In the genomic region with DNA sequence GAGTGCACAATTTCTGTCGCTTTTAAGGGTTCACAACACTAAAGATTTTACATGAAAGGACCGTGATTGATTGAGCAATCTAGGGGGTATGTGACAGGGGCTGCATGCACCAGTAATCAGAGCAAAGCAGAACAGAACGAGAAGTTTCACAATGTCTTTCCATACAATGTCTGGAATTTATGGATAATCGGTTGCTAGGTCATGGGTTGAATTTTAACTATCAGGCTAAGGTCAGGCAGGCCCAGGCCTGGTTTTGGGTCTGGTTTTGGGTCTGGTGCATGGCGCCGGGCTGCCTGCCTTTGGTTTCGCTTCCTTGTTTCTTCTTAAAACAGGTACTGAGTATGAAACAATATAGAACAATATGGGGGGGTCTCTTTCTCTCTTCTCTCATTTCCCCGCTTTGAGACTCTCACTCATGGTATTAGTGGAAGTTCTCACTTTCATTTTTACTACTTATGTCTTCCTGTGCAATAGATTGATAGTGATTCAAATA, we compare ENCODE assay signal across 11 cellular contexts. TPM values are rescaled to one million over a fixed set of nuclear protein-coding genes. Genes with fewer than 3 reads are reported as not detected.
A peak's percentile ranks its signal among the peaks of the same experiment; 100 is the strongest.
DNase-seq lines count a peak whose midpoint lies in the region; ATAC-seq, FAIRE-seq and TF ChIP-seq lines count a peak whose summit lies in the region.
"Not testable (repeated sequence)": the region's sequence is repeated elsewhere in the genome, so short reads cannot be mapped to it uniquely, and the experiment has no call there.
"Had no signal": no experiment of that assay in that cellular context is flagged by ENCODE, and none has a peak within 500 bp of the region (broad histone marks: within the 10 kb centered on the region; RNA-seq: fewer than 3 reads in every experiment).

No MANE protein-coding gene starts in this region.

- H3K9ac ChIP-seq in SU-DHL-6 (ENCODE audit: low read length), result peak overlapping the region; percentile 92
- H3K9ac ChIP-seq in K562 (ENCODE audit: insufficient read depth in 1 of 2, low read depth in 2 of 2, low read length in 2 of 2); parathyroid adenoma: not testable (repeated sequence)

- not testable (repeated sequence) for H3K9me3 ChIP-seq in SU-DHL-6 (ENCODE audit: insufficient read depth, low read length); K562 (replicated peaks; ENCODE audit: control insufficient read depth, insufficient read depth, low read depth, low read length); parathyroid adenoma (ENCODE audit: control insufficient read depth, low read length); upper lobe of right lung

- BruUV-seq in K562 (replicated peaks; lab: Mats Ljungman, UMichigan), result not testable (repeated sequence)

- not testable (repeated sequence) for TF ChIP-seq RAD21 in K562 (CRISPR knock-in tag; conservative IDR thresholded peaks at IDR 0.05 in 1 of 2, IDR thresholded peaks at IDR 0.05 in 1 of 2)

- H2AFZ ChIP-seq in SU-DHL-6 (ENCODE audit: low read depth, low read length, severe bottlenecking), result peak overlapping the region; percentile 3
- H2AFZ ChIP-seq in K562 (ENCODE audit: low read depth, low read length); parathyroid adenoma: not testable (repeated sequence)

- H3K4me1 ChIP-seq in K562 (replicated peaks in 1 of 2; ENCODE audit: control insufficient read depth in 2 of 2, insufficient read depth in 2 of 2, low read length in 2 of 2), result peaks cover 8 to 10% of the 10 kb centered on the region in 2 experiments; a peak in 3 of 5 replicates
- H3K4me1 ChIP-seq in parathyroid adenoma, upper lobe of right lung: not testable (repeated sequence)

- CTCF ChIA-PET in K562 (lab: Yijun Ruan, JAX; ENCODE audit: low intra/inter-chr PET ratio), result not testable (repeated sequence)

- peak overlapping the region; percentile 49 to 83 (median 81) for H3K4me3 Mint-ChIP-seq in IgD-negative memory B cell
- H3K4me3 Mint-ChIP-seq in activated T-cell treated with anti-CD3 and anti-CD28 coated beads, Interleukin-2, amount 50 U/mL, for 24 hours, result peak overlapping the region; percentile 52

- TF ChIP-seq EP300 in K562 (IDR thresholded peaks at IDR 0.05; ENCODE audit: low read length), result not testable (repeated sequence)

- H3F3A ChIP-seq in SU-DHL-6 (ENCODE audit: insufficient read depth), result peaks cover 56% of the 10 kb centered on the region

- not testable (repeated sequence) for H3K9me2 ChIP-seq in SU-DHL-6 (replicated peaks; ENCODE audit: insufficient read depth, low read length)

- H3K79me2 ChIP-seq in SU-DHL-6 (ENCODE audit: insufficient read depth, low read length), result peaks cover 22% of the 10 kb centered on the region
- H3K79me2 ChIP-seq in K562 (ENCODE audit: control insufficient read depth, insufficient read depth, low read length); parathyroid adenoma: not testable (repeated sequence)

- TF ChIP-seq CTCF in GM12865 (IDR thresholded peaks at IDR 0.05; ENCODE audit: insufficient read depth, low read depth, low read length, missing control alignments); GM20000 (IDR thresholded peaks at IDR 0.05; ENCODE audit: extremely low read depth, missing control alignments); SU-DHL-6 (IDR thresholded peaks at IDR 0.05; ENCODE audit: insufficient read depth, low read length, poor library complexity, severe bottlenecking); K562 (IDR thresholded peaks at IDR 0.05 in 2 of 3, conservative IDR thresholded peaks at IDR 0.05 in 1 of 3; ENCODE audit: insufficient read depth in 2 of 3, low read depth in 1 of 3, low read length in 3 of 3); parathyroid adenoma (IDR thresholded peaks at IDR 0.05); upper lobe of right lung (IDR thresholded peaks at IDR 0.05): not testable (repeated sequence)

- ATAC-seq in K562, upper lobe of right lung: not testable (repeated sequence)

- H3K27me3 ChIP-seq in SU-DHL-6 (ENCODE audit: low read length); K562 (ENCODE audit: control insufficient read depth in 2 of 2, insufficient read depth in 2 of 2, low read length in 2 of 2); parathyroid adenoma (ENCODE audit: control insufficient read depth, insufficient read depth, low read length); upper lobe of right lung: not testable (repeated sequence)

- intact Hi-C loops in K562 (cut with micrococcal nuclease), result loop anchor here (5.0 kb wide), 1 partner anchor 85 kb away; no protein-coding TSS in a partner anchor
- intact Hi-C loops in upper lobe of right lung (cut with DNase I), result not testable (repeated sequence)

- H3K4me2 ChIP-seq in SU-DHL-6 (ENCODE audit: low read depth, low read length, poor library complexity, severe bottlenecking), result peak overlapping the region; percentile 76
- not testable (repeated sequence) for H3K4me2 ChIP-seq in K562 (ENCODE audit: insufficient read depth, low read length)
- H3K4me2 ChIP-seq in parathyroid adenoma (ENCODE audit: low read length), result peak overlapping the region; percentile 51

- POLR2A ChIA-PET in K562 (lab: Yijun Ruan, JAX), result interaction anchor here (0.7 to 1.1 kb wide), 3 partner anchors 10 to 28 kb away, joined by 3 to 4 read pairs (median 3); partner anchors contain the start of gene KCNC3

- H3K4me3 ChIP-seq in GM12865 (ENCODE audit: low read depth, low read length); K562; parathyroid adenoma (ENCODE audit: low read depth, low read length); upper lobe of right lung: not testable (repeated sequence)
- H3K4me3 ChIP-seq in SU-DHL-6 (ENCODE audit: insufficient read depth, low read length, poor library complexity, severe bottlenecking), result peak overlapping the region; percentile 9

- not testable (repeated sequence) for H3K36me3 ChIP-seq in SU-DHL-6 (ENCODE audit: low read length); K562 (ENCODE audit: control insufficient read depth, insufficient read depth, low read length); parathyroid adenoma (ENCODE audit: control insufficient read depth, insufficient read depth, low read length); upper lobe of right lung

- FAIRE-seq in K562 (lab: Jason Lieb, UNC), result not testable (repeated sequence)

- not testable (repeated sequence) for TF ChIP-seq POLR2A in K562 (conservative IDR thresholded peaks at IDR 0.05)

- in situ Hi-C loops in K562 (cut with MboI), result not testable (repeated sequence)

- H3K9me3 Mint-ChIP-seq in IgD-negative memory B cell; activated T-cell treated with anti-CD3 and anti-CD28 coated beads, Interleukin-2, amount 50 U/mL, for 24 hours: not testable (repeated sequence)

- not testable (repeated sequence) for H3K9me1 ChIP-seq in K562 (ENCODE audit: control insufficient read depth, insufficient read depth, low read length)

- DNase-seq in GM12865 (ENCODE audit: low read depth) (peak; percentile 88), GM20000 (ENCODE audit: low spot score) (peak; percentile 16), upper lobe of right lung (peak; percentile 53)
- peak; percentile 59 for DNase-seq in activated T-cell treated with anti-CD3 and anti-CD28 coated beads, Interleukin-2, amount 50 U/mL, for 24 hours
- DNase-seq in K562 (ENCODE audit: extremely low read depth in 1 of 4, low spot score in 3 of 4), result not testable (repeated sequence)

- H4K20me1 ChIP-seq in SU-DHL-6 (ENCODE audit: low read depth, low read length); K562 (replicated peaks; ENCODE audit: control insufficient read depth, insufficient read depth, low read length): not testable (repeated sequence)

- H3K27ac ChIP-seq in SU-DHL-6 (ENCODE audit: low read depth, low read length) (peak overlapping the region; percentile 97), parathyroid adenoma (peak overlapping the region; percentile 52)
- H3K27ac ChIP-seq in K562 (ENCODE audit: extremely low read depth, low read depth, low read length); upper lobe of right lung: not testable (repeated sequence)

- peak overlapping the region; percentile 76 to 95 (median 90) for H3K27ac Mint-ChIP-seq in IgD-negative memory B cell
- peak overlapping the region; percentile 89 for H3K27ac Mint-ChIP-seq in activated T-cell treated with anti-CD3 and anti-CD28 coated beads, Interleukin-2, amount 50 U/mL, for 24 hours

- peaks cover 11 to 46% (median 28%) of the 10 kb centered on the region in 3 donors for H3K4me1 Mint-ChIP-seq in IgD-negative memory B cell
- peaks cover 48% of the 10 kb centered on the region for H3K4me1 Mint-ChIP-seq in activated T-cell treated with anti-CD3 and anti-CD28 coated beads, Interleukin-2, amount 50 U/mL, for 24 hours (ENCODE audit: low read depth)

- H3K36me3 Mint-ChIP-seq in IgD-negative memory B cell, result not testable (repeated sequence)
- H3K36me3 Mint-ChIP-seq in activated T-cell treated with anti-CD3 and anti-CD28 coated beads, Interleukin-2, amount 50 U/mL, for 24 hours (ENCODE audit: low read depth), result peaks cover 13% of the 10 kb centered on the region

- WGBS in K562 (ENCODE audit: insufficient coverage, low coverage, missing lambda C conversion rate), result 59% methylated on average over 8 of the region's 8 CpGs

- not testable (repeated sequence) for H3K27me3 Mint-ChIP-seq in IgD-negative memory B cell; activated T-cell treated with anti-CD3 and anti-CD28 coated beads, Interleukin-2, amount 50 U/mL, for 24 hours

RNA-seq across cellular contexts. Expression of gene KCNC3, which starts 18.0 kb away (rescaled TPM):
- polyA plus RNA-seq in IgD-negative memory B cell (not detected), K562 (2011; rRNA removed) (2.0 and 3.7 TPM in 2 replicates), K562 (2014; fragmentation: Illumina TruSeq; extraction: Trizol) (14.9 and 16.4 TPM in 2 replicates), K562 (2014; fragmentation: Nextera tagmentation; extraction: Ambion mirVana) (under 1 TPM; 0.03 to 0.06 TPM), K562 (2014; rRNA removed) (13.2 and 14.2 TPM in 2 replicates)
- total RNA-seq in K562 (2011; cell fraction: chromatin; rRNA removed; ENCODE audit: low replicate concordance), result 19.8 and 38.5 TPM in 2 replicates
- 17.0 and 18.4 TPM in 2 replicates for total RNA-seq in K562 (2011; cell fraction: nucleolus; rRNA removed)
- 18.8 and 48.6 TPM in 2 replicates for total RNA-seq in K562 (2011; cell fraction: nucleoplasm; rRNA removed)
- total RNA-seq in K562 (2014; rRNA removed) (1.8 and 4.0 TPM in 2 replicates), K562 (2014; rRNA removed; fragmentation: Illumina TruSeq; extraction: Trizol) (1.4 and 1.7 TPM in 2 replicates), K562 (2015; rRNA removed; fragmentation: Illumina TruSeq; extraction: Trizol) (2.1 and 3.0 TPM in 2 replicates), K562 (2021) (20.2 and 26.2 TPM in 2 replicates), upper lobe of right lung (12.8 TPM)
- 2.0 and 2.7 TPM in 2 replicates for polyA plus RNA-seq in K562 (2011; cell fraction: cytosol; rRNA removed)
- polyA plus RNA-seq in K562 (2011; cell fraction: nucleus; rRNA removed), result 12.7 and 28.1 TPM in 2 replicates
- polyA plus RNA-seq in K562 (2012), result 10.3 and 13.2 TPM in 2 replicates
- 1.2 and 2.0 TPM in 2 replicates for polyA minus RNA-seq in K562 (2011; rRNA and poly(A)+ RNA removed)
- 8.9 and 10.9 TPM in 2 replicates for polyA minus RNA-seq in K562 (2011; cell fraction: cytosol; rRNA and poly(A)+ RNA removed)
- polyA minus RNA-seq in K562 (2011; cell fraction: nucleus; rRNA and poly(A)+ RNA removed), result 7.8 and 7.9 TPM in 2 replicates
- total RNA-seq: IMR-90, osteoblast had no signal

RNA-seq across cellular contexts. Expression of gene NAPSA, which starts 18.3 kb away (rescaled TPM):
- polyA plus RNA-seq in IgD-negative memory B cell, result 4.2 TPM
- 3.9 and 8.3 TPM in 2 replicates for total RNA-seq in K562 (2011; cell fraction: chromatin; rRNA removed; ENCODE audit: low replicate concordance)
- 5.0 and 5.5 TPM in 2 replicates for total RNA-seq in K562 (2011; cell fraction: nucleolus; rRNA removed)
- 3.6 and 5.6 TPM in 2 replicates for total RNA-seq in K562 (2011; cell fraction: nucleoplasm; rRNA removed)
- 0.41 and 0.78 TPM in 2 replicates for total RNA-seq in K562 (2014; rRNA removed)
- 0.45 and 0.65 TPM in 2 replicates for total RNA-seq in K562 (2014; rRNA removed; fragmentation: Illumina TruSeq; extraction: Trizol)
- total RNA-seq in K562 (2015; rRNA removed; fragmentation: Illumina TruSeq; extraction: Trizol), result 0.45 and 0.76 TPM in 2 replicates
- 1.9 and 2.3 TPM in 2 replicates for total RNA-seq in K562 (2021)
- 1.2 and 1.9 TPM in 2 replicates for polyA plus RNA-seq in K562 (2011; rRNA removed)
- polyA plus RNA-seq in K562 (2011; cell fraction: cytosol; rRNA removed), result 1.4 and 1.9 TPM in 2 replicates
- 11.3 and 12.5 TPM in 2 replicates for polyA plus RNA-seq in K562 (2011; cell fraction: nucleus; rRNA removed)
- polyA plus RNA-seq in K562 (2012), result 2.0 and 3.0 TPM in 2 replicates
- polyA plus RNA-seq in K562 (2014; fragmentation: Illumina TruSeq; extraction: Trizol), result 0.89 and 1.1 TPM in 2 replicates
- polyA plus RNA-seq in K562 (2014; fragmentation: Nextera tagmentation; extraction: Ambion mirVana), result under 1 TPM; 0.25 to 0.49 TPM
- 0.69 and 1.6 TPM in 2 replicates for polyA plus RNA-seq in K562 (2014; rRNA removed)
- 0.42 and 0.57 TPM in 2 replicates for polyA minus RNA-seq in K562 (2011; rRNA and poly(A)+ RNA removed)
- 1.5 TPM in 1 of 2 replicates, not detected in the other for polyA minus RNA-seq in K562 (2011; cell fraction: cytosol; rRNA and poly(A)+ RNA removed)
- 2.0 and 2.2 TPM in 2 replicates for polyA minus RNA-seq in K562 (2011; cell fraction: nucleus; rRNA and poly(A)+ RNA removed)
- total RNA-seq in upper lobe of right lung, result 1,895 TPM
- total RNA-seq: IMR-90, NCI-H460 had no signal

RNA-seq across cellular contexts. Expression of gene NR1H2, which starts 29.1 kb away (rescaled TPM):
- 130 TPM for polyA plus RNA-seq in IgD-negative memory B cell
- 31.6 and 83.2 TPM in 2 replicates for total RNA-seq in K562 (2011; cell fraction: chromatin; rRNA removed; ENCODE audit: low replicate concordance)
- total RNA-seq in K562 (2011; cell fraction: nucleolus; rRNA removed), result 66.3 and 72.5 TPM in 2 replicates
- total RNA-seq in K562 (2011; cell fraction: nucleoplasm; rRNA removed), result 41.0 and 45.6 TPM in 2 replicates
- 51.4 and 68.1 TPM in 2 replicates for total RNA-seq in K562 (2014; rRNA removed)
- 10.6 and 12.3 TPM in 2 replicates for total RNA-seq in K562 (2014; rRNA removed; fragmentation: Illumina TruSeq; extraction: Trizol)
- 32.9 and 35.0 TPM in 2 replicates for total RNA-seq in K562 (2015; rRNA removed; fragmentation: Illumina TruSeq; extraction: Trizol)
- total RNA-seq in K562 (2021), result 56.7 and 58.2 TPM in 2 replicates
- polyA plus RNA-seq in K562 (2011; rRNA removed), result 24.0 and 37.5 TPM in 2 replicates
- 42.2 and 70.3 TPM in 2 replicates for polyA plus RNA-seq in K562 (2011; cell fraction: cytosol; rRNA removed)
- polyA plus RNA-seq in K562 (2011; cell fraction: nucleus; rRNA removed), result 71.7 and 110 TPM in 2 replicates
- polyA plus RNA-seq in K562 (2012), result 51.4 and 65.3 TPM in 2 replicates
- polyA plus RNA-seq in K562 (2014; fragmentation: Illumina TruSeq; extraction: Trizol), result 23.8 and 51.0 TPM in 2 replicates
- polyA plus RNA-seq in K562 (2014; fragmentation: Nextera tagmentation; extraction: Ambion mirVana), result 1 to 10 TPM in 1 of 2 experiments, under 1 TPM in 1; 0.11 to 1.5 TPM
- polyA plus RNA-seq in K562 (2014; rRNA removed), result 61.9 and 73.8 TPM in 2 replicates
- polyA minus RNA-seq in K562 (2011; rRNA and poly(A)+ RNA removed), result 12.7 and 17.8 TPM in 2 replicates
- polyA minus RNA-seq in K562 (2011; cell fraction: cytosol; rRNA and poly(A)+ RNA removed), result 15.7 and 17.4 TPM in 2 replicates
- 28.8 and 37.7 TPM in 2 replicates for polyA minus RNA-seq in K562 (2011; cell fraction: nucleus; rRNA and poly(A)+ RNA removed)
- 101 TPM for total RNA-seq in upper lobe of right lung

RNA-seq across cellular contexts. Expression of gene POLD1, which starts 37.0 kb away (rescaled TPM):
- polyA plus RNA-seq in IgD-negative memory B cell, result 32.8 TPM
- total RNA-seq in K562 (2011; cell fraction: chromatin; rRNA removed; ENCODE audit: low replicate concordance), result 79.9 and 373 TPM in 2 replicates
- total RNA-seq in K562 (2011; cell fraction: nucleolus; rRNA removed), result 460 and 477 TPM in 2 replicates
- 147 and 179 TPM in 2 replicates for total RNA-seq in K562 (2011; cell fraction: nucleoplasm; rRNA removed)
- 258 and 338 TPM in 2 replicates for total RNA-seq in K562 (2014; rRNA removed)
- 15.3 and 28.3 TPM in 2 replicates for total RNA-seq in K562 (2014; rRNA removed; fragmentation: Illumina TruSeq; extraction: Trizol)
- total RNA-seq in K562 (2015; rRNA removed; fragmentation: Illumina TruSeq; extraction: Trizol), result 89.4 and 95.2 TPM in 2 replicates
- total RNA-seq in K562 (2021), result 296 and 312 TPM in 2 replicates
- 45.2 and 88.6 TPM in 2 replicates for polyA plus RNA-seq in K562 (2011; rRNA removed)
- polyA plus RNA-seq in K562 (2011; cell fraction: cytosol; rRNA removed), result 86.2 and 222 TPM in 2 replicates
- 460 and 607 TPM in 2 replicates for polyA plus RNA-seq in K562 (2011; cell fraction: nucleus; rRNA removed)
- 164 and 224 TPM in 2 replicates for polyA plus RNA-seq in K562 (2012)
- 47.8 and 97.9 TPM in 2 replicates for polyA plus RNA-seq in K562 (2014; fragmentation: Illumina TruSeq; extraction: Trizol)
- polyA plus RNA-seq in K562 (2014; fragmentation: Nextera tagmentation; extraction: Ambion mirVana), result 1 to 10 TPM; 1.3 to 6.4 TPM
- polyA plus RNA-seq in K562 (2014; rRNA removed), result 161 and 163 TPM in 2 replicates
- polyA minus RNA-seq in K562 (2011; rRNA and poly(A)+ RNA removed), result 33.3 and 52.7 TPM in 2 replicates
- 165 and 236 TPM in 2 replicates for polyA minus RNA-seq in K562 (2011; cell fraction: cytosol; rRNA and poly(A)+ RNA removed)
- polyA minus RNA-seq in K562 (2011; cell fraction: nucleus; rRNA and poly(A)+ RNA removed), result 166 and 171 TPM in 2 replicates
- 34.4 TPM for total RNA-seq in upper lobe of right lung

Comparison
In these comparisons a context has a peak if more than half of its experiments do, and no peak if none do; other contexts are left out.
1. RNA of gene NAPSA, which starts 18.3 kb away (total RNA-seq): 1,895 TPM in upper lobe of right lung (single experiment); 0.41 to 8.3 TPM in K562; every median in the first group is over 100 times any median in the second.